ENCODE assay signal across 1 cellular context in the genomic region with DNA sequence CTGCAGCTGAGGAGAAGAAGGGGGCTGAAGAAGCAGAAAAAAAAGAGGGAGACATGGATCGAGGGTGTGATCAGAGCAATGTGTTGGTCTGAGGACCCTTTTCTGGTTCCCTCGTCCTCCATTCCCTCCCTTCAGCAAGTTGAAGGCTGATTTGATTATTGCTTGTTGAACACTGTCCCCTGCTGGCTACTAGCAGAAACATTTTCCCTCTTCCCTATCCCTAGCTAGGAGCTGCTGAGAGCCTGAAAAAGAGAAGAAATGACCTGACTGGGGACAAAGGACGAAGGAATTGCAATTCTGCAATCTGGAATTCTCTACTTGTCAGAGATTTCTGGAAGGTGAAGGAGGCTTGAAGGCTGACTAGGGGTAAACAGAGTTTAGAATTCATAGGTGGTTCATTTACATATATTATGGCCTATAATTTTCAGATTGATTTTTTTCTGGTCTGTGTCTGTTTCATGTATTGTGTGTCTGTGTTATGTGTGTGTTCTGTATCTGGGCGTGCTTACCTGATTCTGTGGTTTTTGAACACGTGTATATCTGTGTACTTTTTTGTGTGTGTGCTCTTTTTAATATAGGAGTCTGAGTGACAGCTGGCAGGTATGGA.
TF ChIP-seq lines count a peak whose summit lies in the region.

No MANE protein-coding gene starts in this region.

TF ChIP-seq in neural cell, 6 proteins besides CTCF, POLR2A, EP300 and RAD21 (continued from another document):
- TF ChIP-seq REST (IDR thresholded peaks at IDR 0.05; ENCODE audit: borderline replicate concordance), result no peak
